20 cellular contexts compared by ENCODE assay signal in genomic region chr4:85457752-85458467, GRCh38. TPM values are rescaled to one million over a fixed set of nuclear protein-coding genes. Genes with fewer than 3 reads are reported as not detected.
"Had no signal": no experiment of that assay in that cellular context is flagged by ENCODE, and none has a peak within 500 bp of the region (broad histone marks: within the 10 kb centered on the region; RNA-seq: fewer than 3 reads in every experiment).

No MANE protein-coding gene starts in this region.

- H3K27ac ChIP-seq: epithelial cell of prostate, thoracic aorta had no signal

- H3K9me3 Mint-ChIP-seq: activated CD4-positive, alpha-beta T cell treated with anti-CD3 and anti-CD28 coated beads, Interleukin-2, amount 10 ng/mL, durations not matched to agents 24 days and 14 days; activated CD8-positive, alpha-beta T cell treated with anti-CD3 and anti-CD28 coated beads for 36 hours; activated naive CD8-positive, alpha-beta T cell treated with anti-CD3 and anti-CD28 coated beads for 36 hours; activated T-helper 17 cell treated with anti-CD3 and anti-CD28 coated beads, Interleukin-2, amount 50 U/mL, for 72 hours; nephron progenitor cell; stimulated activated memory B cell treated with anti-CD40 and anti-IgM and Interleukin-4, amounts not matched to agents 10 μg/mL and 1 μg/mL and 100 μg/mL, for 72 hours; WTC11 had no signal

- DNase-seq: activated CD4-positive, alpha-beta T cell treated with anti-CD3 and anti-CD28 coated beads, Interleukin-2, amount 10 ng/mL, durations not matched to agents 24 days and 14 days; activated CD8-positive, alpha-beta T cell treated with anti-CD3 and anti-CD28 coated beads for 36 hours; activated naive CD4-positive, alpha-beta T cell; activated naive CD8-positive, alpha-beta T cell treated with anti-CD3 and anti-CD28 coated beads for 36 hours; activated T-cell treated with anti-CD3 and anti-CD28 coated beads, Interleukin-2, amount 50 U/mL, for 1 hour; amniotic stem cell; caudate nucleus; endodermal cell; left colon; mammary epithelial cell; nephron progenitor cell; occipital lobe; stimulated activated CD4-positive, alpha-beta T cell treated with anti-CD3 and anti-CD28 coated beads, Interleukin-4, amount 100 ng/mL, for 24 hours; T-cell had no signal

- H3K4me1 Mint-ChIP-seq: activated CD4-positive, alpha-beta T cell treated with anti-CD3 and anti-CD28 coated beads, Interleukin-2, amount 10 ng/mL, durations not matched to agents 24 days and 14 days; activated naive CD8-positive, alpha-beta T cell treated with anti-CD3 and anti-CD28 coated beads for 36 hours; activated T-helper 17 cell treated with anti-CD3 and anti-CD28 coated beads, Interleukin-2, amount 50 U/mL, for 72 hours; nephron progenitor cell; T-cell; WTC11 had no signal

- ATAC-seq: activated CD8-positive, alpha-beta T cell treated with anti-CD3 and anti-CD28 coated beads for 36 hours; activated T-helper 17 cell treated with anti-CD3 and anti-CD28 coated beads, Interleukin-2, amount 50 U/mL, for 72 hours; left colon; SK-N-SH treated with all-trans-retinoic acid at 6 μM for 48 hours; stimulated activated memory B cell treated with anti-CD40 and anti-IgM and Interleukin-4, amounts not matched to agents 10 μg/mL and 1 μg/mL and 100 μg/mL, for 72 hours; T-cell; WTC11 had no signal

- H3K4me3 ChIP-seq: thoracic aorta had no signal

- H3K36me3 Mint-ChIP-seq: activated naive CD8-positive, alpha-beta T cell treated with anti-CD3 and anti-CD28 coated beads for 36 hours; stimulated activated memory B cell treated with anti-CD40 and anti-IgM and Interleukin-4, amounts not matched to agents 10 μg/mL and 1 μg/mL and 100 μg/mL, for 72 hours; T-cell; WTC11 had no signal

- H3K4me3 Mint-ChIP-seq: activated CD4-positive, alpha-beta T cell treated with anti-CD3 and anti-CD28 coated beads, Interleukin-2, amount 10 ng/mL, durations not matched to agents 24 days and 14 days; activated CD8-positive, alpha-beta T cell treated with anti-CD3 and anti-CD28 coated beads for 36 hours; activated naive CD8-positive, alpha-beta T cell treated with anti-CD3 and anti-CD28 coated beads for 36 hours; activated T-helper 17 cell treated with anti-CD3 and anti-CD28 coated beads, Interleukin-2, amount 50 U/mL, for 72 hours; endodermal cell; nephron progenitor cell; stimulated activated memory B cell treated with anti-CD40 and anti-IgM and Interleukin-4, amounts not matched to agents 10 μg/mL and 1 μg/mL and 100 μg/mL, for 72 hours; T-cell; WTC11 had no signal

- H3K36me3 ChIP-seq: thoracic aorta had no signal

- H3K27ac Mint-ChIP-seq: activated CD4-positive, alpha-beta T cell treated with anti-CD3 and anti-CD28 coated beads, Interleukin-2, amount 10 ng/mL, durations not matched to agents 24 days and 14 days; activated CD8-positive, alpha-beta T cell treated with anti-CD3 and anti-CD28 coated beads for 36 hours; activated naive CD8-positive, alpha-beta T cell treated with anti-CD3 and anti-CD28 coated beads for 36 hours; activated T-helper 17 cell treated with anti-CD3 and anti-CD28 coated beads, Interleukin-2, amount 50 U/mL, for 72 hours; endodermal cell; nephron progenitor cell; stimulated activated memory B cell treated with anti-CD40 and anti-IgM and Interleukin-4, amounts not matched to agents 10 μg/mL and 1 μg/mL and 100 μg/mL, for 72 hours; T-cell; WTC11 had no signal

- H3K9me3 ChIP-seq: thoracic aorta had no signal

- H3K27me3 Mint-ChIP-seq: activated CD4-positive, alpha-beta T cell treated with anti-CD3 and anti-CD28 coated beads, Interleukin-2, amount 10 ng/mL, durations not matched to agents 24 days and 14 days; activated CD8-positive, alpha-beta T cell treated with anti-CD3 and anti-CD28 coated beads for 36 hours; activated naive CD8-positive, alpha-beta T cell treated with anti-CD3 and anti-CD28 coated beads for 36 hours; activated T-helper 17 cell treated with anti-CD3 and anti-CD28 coated beads, Interleukin-2, amount 50 U/mL, for 72 hours; stimulated activated memory B cell treated with anti-CD40 and anti-IgM and Interleukin-4, amounts not matched to agents 10 μg/mL and 1 μg/mL and 100 μg/mL, for 72 hours; T-cell had no signal

RNA-seq across cellular contexts. Expression of gene ARHGAP24, which starts 17.0 kb away (rescaled TPM):
- total RNA-seq: activated CD4-positive, alpha-beta T cell treated with anti-CD3 and anti-CD28 coated beads, Interleukin-2, amount 10 ng/mL, durations not matched to agents 24 days and 14 days had no signal
